In the genomic region with DNA sequence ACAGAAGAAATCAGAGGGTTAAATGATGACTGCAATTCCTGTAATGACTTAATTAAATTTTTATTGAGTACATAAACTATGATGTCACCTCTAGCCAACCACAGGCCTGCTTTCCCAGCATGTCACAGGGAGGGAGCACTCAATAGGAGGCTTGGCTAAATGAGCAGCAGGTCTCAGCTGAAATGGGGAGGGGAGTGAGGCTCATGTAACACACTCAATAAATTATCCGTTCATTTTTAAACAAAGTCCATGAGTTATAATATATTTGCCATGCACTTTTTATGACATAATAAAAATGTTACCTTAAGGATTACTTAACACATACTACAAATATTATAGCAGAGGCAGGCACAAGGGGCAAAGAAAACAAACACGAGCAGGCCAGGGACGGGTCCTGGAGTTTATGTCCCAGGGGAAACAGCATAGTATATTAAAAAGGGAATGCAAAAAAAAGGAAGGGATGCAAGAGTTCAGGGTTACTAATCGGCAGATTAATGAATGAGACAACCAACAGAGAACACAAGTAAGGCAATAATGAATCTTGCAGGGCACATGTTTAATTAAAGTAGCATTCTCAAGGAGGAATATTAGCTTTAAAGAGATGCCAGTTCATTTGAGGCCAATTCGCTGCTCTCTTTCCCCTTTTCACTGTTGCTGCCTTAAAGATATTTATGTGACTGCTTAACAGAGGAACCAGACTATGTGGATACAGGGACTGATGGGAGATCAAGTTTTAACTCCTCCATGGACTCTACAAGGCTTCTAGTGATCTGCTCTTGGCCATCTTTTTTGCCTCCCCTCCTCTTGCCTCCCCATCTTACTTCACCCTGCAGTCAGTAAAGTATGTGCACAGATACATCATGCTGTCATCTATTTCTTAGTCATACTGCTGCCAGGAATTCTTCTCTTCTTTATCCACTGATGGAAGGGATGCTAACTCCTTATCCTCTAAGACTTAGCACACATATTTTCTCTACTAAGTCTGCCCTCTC, we compare ENCODE assay signal across 12 cellular contexts. TPM values are rescaled to one million over a fixed set of nuclear protein-coding genes. Genes with fewer than 3 reads are reported as not detected.
A peak's percentile ranks its signal among the peaks of the same experiment; 100 is the strongest.
DNase-seq lines count a peak whose midpoint lies in the region; ATAC-seq and TF ChIP-seq lines count a peak whose summit lies in the region.
"Had no signal": no experiment of that assay in that cellular context is flagged by ENCODE, and none has a peak within 500 bp of the region (broad histone marks: within the 10 kb centered on the region; RNA-seq: fewer than 3 reads in every experiment).

No MANE protein-coding gene starts in this region.

- H3F3A ChIP-seq in GM23248 (ENCODE audit: insufficient read depth): peaks cover 53% of the 10 kb centered on the region
- H3F3A ChIP-seq in PC-9 (ENCODE audit: insufficient read depth, low read depth): peaks cover 38% of the 10 kb centered on the region

- H3K9me2 ChIP-seq in GM23248 (ENCODE audit: insufficient read depth) (no peaks in the 10 kb centered on the region), PC-9 (ENCODE audit: insufficient read depth) (no peaks in the 10 kb centered on the region)

- no peak for ATAC-seq in GM19397 (IDR thresholded peaks at IDR 0.05; ENCODE audit: unreplicated experiment)
- ATAC-seq in heart left ventricle: no peak
- ATAC-seq in aorta (ENCODE audit: low FRiP score): no peak

- H3K9ac ChIP-seq in GM23248 (peak overlapping the region; percentile 59; the same call in 1 of the 2 replicates), rectal smooth muscle tissue (ENCODE audit: low read length) (no peak overlapping the region)

- in situ Hi-C loops in GM23248 (cut with MboI): no loop called here

- no peak overlapping the region for H2AFZ ChIP-seq in GM23248
- no peak overlapping the region for H2AFZ ChIP-seq in PC-9

- BruUV-seq in PC-9 (replicated peaks; lab: Mats Ljungman, UMichigan): TSS peak; percentile 19

- TF ChIP-seq CTCF in PC-9 (conservative IDR thresholded peaks at IDR 0.05): no peak
- no peak for TF ChIP-seq CTCF in esophagus squamous epithelium (IDR thresholded peaks at IDR 0.05)
- TF ChIP-seq CTCF in heart left ventricle (IDR thresholded peaks at IDR 0.05): no peak

- no peaks in the 10 kb centered on the region for H4K20me1 ChIP-seq in GM23248 (ENCODE audit: insufficient read depth)
- H4K20me1 ChIP-seq in PC-9 (ENCODE audit: insufficient read depth): no peaks in the 10 kb centered on the region

- no peaks in the 10 kb centered on the region for H3K79me2 ChIP-seq in GM23248 (ENCODE audit: insufficient read depth)
- no peaks in the 10 kb centered on the region for H3K79me2 ChIP-seq in PC-9 (ENCODE audit: low read depth)

- no peaks in the 10 kb centered on the region for H3K36me3 ChIP-seq in GM23248 (ENCODE audit: low read depth)
- H3K36me3 ChIP-seq in PC-9 (ENCODE audit: low read depth): no peaks in the 10 kb centered on the region
- peaks cover 0 to 3% (median 0%) of the 10 kb centered on the region in 3 donors for H3K36me3 ChIP-seq in esophagus squamous epithelium
- no peaks in the 10 kb centered on the region for H3K36me3 ChIP-seq in rectal smooth muscle tissue (ENCODE audit: control insufficient read depth, insufficient read depth, low read length)
- peaks cover 0 to 15% (median under 1%) of the 10 kb centered on the region in 9 donors for H3K36me3 ChIP-seq in heart left ventricle
- no peaks in the 10 kb centered on the region for H3K36me3 ChIP-seq in aorta (ENCODE audit: control insufficient read depth in 1 of 2, insufficient read depth in 2 of 2, low read length in 1 of 2)

- WGBS in GM23248 (ENCODE audit: low coverage in 1 of 2, low lambda C conversion rate in 2 of 2, missing lambda C conversion rate in 2 of 2), 2 experiments: 37% methylated on average over 5 of the region's 5 CpGs
- 45 to 49% methylated on average over 5 of the region's 5 CpGs for WGBS in esophagus squamous epithelium, 2 donors
- 70 to 83% (median 80%) methylated on average over 5 of the region's 5 CpGs for WGBS in heart left ventricle, 4 donors
- WGBS in aorta, 2 donors: 25 to 35% methylated on average over 5 of the region's 5 CpGs

- intact Hi-C loops in PC-9 (cut with micrococcal nuclease; ENCODE audit: unreplicated experiment) (no loop called here), esophagus squamous epithelium (cut with DNase I) (no loop called here), heart left ventricle (cut with DNase I) (no loop called here), aorta (cut with DNase I) (no loop called here)

- no peaks in the 10 kb centered on the region for H3K27me3 ChIP-seq in GM23248 (replicated peaks; ENCODE audit: insufficient read depth)
- no peaks in the 10 kb centered on the region for H3K27me3 ChIP-seq in PC-9 (ENCODE audit: insufficient read depth, low read depth)
- H3K27me3 ChIP-seq in esophagus squamous epithelium: no peaks in the 10 kb centered on the region
- H3K27me3 ChIP-seq in rectal smooth muscle tissue (ENCODE audit: control insufficient read depth, insufficient read depth, low read length): no peaks in the 10 kb centered on the region
- H3K27me3 ChIP-seq in heart left ventricle: no peaks in the 10 kb centered on the region
- H3K27me3 ChIP-seq in aorta (ENCODE audit: control insufficient read depth in 1 of 2, insufficient read depth in 2 of 2, low read length in 1 of 2): no peaks in the 10 kb centered on the region

- H3K27ac ChIP-seq in GM23248 (peak overlapping the region; percentile 90), PC-9 (peak overlapping the region; percentile 74), esophagus squamous epithelium (peak overlapping the region; percentile 66 to 89 (median 80)), rectal smooth muscle tissue (ENCODE audit: low read depth, low read length) (peak overlapping the region; percentile 67), heart left ventricle (peak overlapping the region in 3 of 12 donors; percentile 7 to 58 (median 48)), aorta (ENCODE audit: low read depth in 1 of 2, low read length in 2 of 2) (no peak overlapping the region)
- H3K27ac ChIP-seq: HL-60 had no signal

- H3K4me1 ChIP-seq in GM23248 (ENCODE audit: insufficient read depth) (peaks cover 64% of the 10 kb centered on the region), PC-9 (replicated peaks; ENCODE audit: insufficient read depth) (peaks cover 58% of the 10 kb centered on the region), esophagus squamous epithelium (peaks cover 4 to 36% (median 19%) of the 10 kb centered on the region in 3 donors), rectal smooth muscle tissue (ENCODE audit: control insufficient read depth, insufficient read depth, low read length) (peaks cover 34% of the 10 kb centered on the region), heart left ventricle (peaks cover 0 to 10% (median 3%) of the 10 kb centered on the region in 12 donors), aorta (ENCODE audit: control insufficient read depth in 1 of 2, insufficient read depth in 2 of 2, low read length in 2 of 2) (no peaks in the 10 kb centered on the region)

- peak overlapping the region; percentile 73 for H3K4me2 ChIP-seq in GM23248 (ENCODE audit: unreplicated experiment)
- peak overlapping the region; percentile 57 for H3K4me2 ChIP-seq in PC-9

- DNase-seq in GM23248 (peak; percentile 58), PC-9 (peak in 1 of 2 experiments; percentile 46), esophagus squamous epithelium (lab: John Stamatoyannopoulos, UW) (no peak), anterior cingulate cortex (lab: John Stamatoyannopoulos, UW) (no peak), heart left ventricle (no peak), aorta (no peak)
- DNase-seq: NCI-H526, trophoblast cell had no signal

- H3K4me3 ChIP-seq in GM23248: peak overlapping the region; percentile 37; the same call in 1 of the 2 replicates
- no peak overlapping the region for H3K4me3 ChIP-seq in PC-9
- H3K4me3 ChIP-seq in esophagus squamous epithelium: no peak overlapping the region
- H3K4me3 ChIP-seq in rectal smooth muscle tissue (ENCODE audit: low read length): no peak overlapping the region
- H3K4me3 ChIP-seq in heart left ventricle: no peak overlapping the region
- no peak overlapping the region for H3K4me3 ChIP-seq in aorta (ENCODE audit: low read length in 2 of 2)

- TF ChIP-seq POLR2A in esophagus squamous epithelium (IDR thresholded peaks at IDR 0.05) (no peak), heart left ventricle (IDR thresholded peaks at IDR 0.05) (no peak)

- CTCF ChIA-PET in PC-9 (lab: Charles Lee): interaction anchor here (0.6 to 2.4 kb wide), 3 partner anchors 13 to 148 kb away, joined by 5 to 19 read pairs (median 5); no protein-coding TSS in a partner anchor

- POLR2A ChIA-PET in PC-9 (lab: Charles Lee; ENCODE audit: unreplicated experiment): interaction anchor here (0.9 kb wide), 1 partner anchor 14 kb away, joined by 12 read pairs; no protein-coding TSS in a partner anchor

- H3K9me3 ChIP-seq in GM23248 (ENCODE audit: low read depth): no peaks in the 10 kb centered on the region
- no peaks in the 10 kb centered on the region for H3K9me3 ChIP-seq in PC-9 (ENCODE audit: insufficient read depth, low read depth)
- H3K9me3 ChIP-seq in esophagus squamous epithelium: no peaks in the 10 kb centered on the region
- H3K9me3 ChIP-seq in heart left ventricle: no peaks in the 10 kb centered on the region
- H3K9me3 ChIP-seq in aorta (ENCODE audit: control insufficient read depth, low read length): no peaks in the 10 kb centered on the region

RNA-seq across cellular contexts. Expression of a gene that starts 27.3 kb away (rescaled TPM):
- total RNA-seq in GM23248 (2014; rRNA removed; shearing (Covaris generic)): not detected in 2 replicates
- polyA plus RNA-seq in GM23248 (2016; fragmentation: Nextera tagmentation; extraction: Ambion mirVana) (not detected in 2 replicates), heart left ventricle (not detected), aorta (not detected)
- total RNA-seq in PC-9 (2021) (not detected in 2 replicates), esophagus squamous epithelium (10 to 100 TPM; 29.5 to 55.3 (median 38.2) TPM), heart left ventricle (not detected), aorta (not detected)
- total RNA-seq: left lobe of liver had no signal

RNA-seq across cellular contexts. Expression of a gene that starts 34.9 kb away (rescaled TPM):
- total RNA-seq in GM23248 (2014; rRNA removed; shearing (Covaris generic)): 166 and 183 TPM in 2 replicates
- 245 and 247 TPM in 2 replicates for polyA plus RNA-seq in GM23248 (2016; fragmentation: Nextera tagmentation; extraction: Ambion mirVana)
- total RNA-seq in PC-9 (2021): 255 and 270 TPM in 2 replicates
- total RNA-seq in esophagus squamous epithelium: 100 to 1,000 TPM; 176 to 240 (median 198) TPM
- total RNA-seq in heart left ventricle: 10 to 100 TPM; 27.5 to 65.0 (median 42.1) TPM
- polyA plus RNA-seq in heart left ventricle: 100 to 1,000 TPM in 1 of 2 donors, 10 to 100 TPM in 1; 32.8 to 150 TPM
- 10 to 100 TPM; 61.0 to 77.7 TPM for total RNA-seq in aorta
- 100 to 1,000 TPM in 1 of 2 donors, 10 to 100 TPM in 1; 78.1 to 147 TPM for polyA plus RNA-seq in aorta

RNA-seq across cellular contexts. Expression of a gene that starts 41.6 kb away (rescaled TPM):
- 26.8 and 30.0 TPM in 2 replicates for total RNA-seq in GM23248 (2014; rRNA removed; shearing (Covaris generic))
- polyA plus RNA-seq in GM23248 (2016; fragmentation: Nextera tagmentation; extraction: Ambion mirVana) (81.7 and 85.3 TPM in 2 replicates), heart left ventricle (10 to 100 TPM; 11.7 to 41.9 TPM), aorta (10 to 100 TPM; 50.8 to 61.4 TPM)
- total RNA-seq in PC-9 (2021) (59.3 and 79.0 TPM in 2 replicates), esophagus squamous epithelium (10 to 100 TPM; 12.8 to 21.5 (median 18.7) TPM), heart left ventricle (10 to 100 TPM; 17.5 to 64.8 (median 41.6) TPM), aorta (10 to 100 TPM; 58.6 to 79.2 TPM)

Comparison
In these comparisons a context has a peak if more than half of its experiments do, and no peak if none do; other contexts are left out.
1. H3K27ac ChIP-seq: peak in GM23248 (single experiment), PC-9 (single experiment), esophagus squamous epithelium (4 of 4) and rectal smooth muscle tissue (single experiment); none in aorta (0 of 2).
2. RNA of a gene that starts 27.3 kb away (total RNA-seq): 29.5 to 55.3 TPM in esophagus squamous epithelium; not detected in PC-9, not detected in aorta, not detected in GM23248 and not detected in heart left ventricle; every median in the first group is over 10 times any median in the second.